In the genomic region with DNA sequence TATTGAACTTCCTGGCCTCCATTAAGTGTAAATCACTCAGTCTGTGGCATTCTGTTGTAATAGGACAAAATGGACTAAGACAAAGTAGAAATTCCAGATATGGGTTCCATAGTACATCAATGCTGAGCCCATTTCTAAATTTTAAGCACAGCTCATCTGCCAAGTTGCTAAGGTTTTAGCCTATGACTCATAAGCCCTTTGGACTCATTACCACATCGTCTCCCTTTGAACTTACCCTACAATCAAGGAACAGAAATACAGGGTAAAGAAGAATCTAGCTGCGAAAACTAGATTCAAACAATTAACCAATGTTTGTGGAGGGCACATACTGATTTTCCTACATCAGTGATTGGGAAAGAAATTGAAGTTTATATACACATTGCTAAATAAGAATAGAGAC, we compare ENCODE assay signal across 25 cellular contexts. TPM values are rescaled to one million over a fixed set of nuclear protein-coding genes. Genes with fewer than 3 reads are reported as not detected.
A peak's percentile ranks its signal among the peaks of the same experiment; 100 is the strongest.
DNase-seq lines count a peak whose midpoint lies in the region; ATAC-seq and TF ChIP-seq lines count a peak whose summit lies in the region.
"Had no signal": no experiment of that assay in that cellular context is flagged by ENCODE, and none has a peak within 500 bp of the region (broad histone marks: within the 10 kb centered on the region; RNA-seq: fewer than 3 reads in every experiment).

No MANE protein-coding gene starts in this region.

- H3K4me1 ChIP-seq in right lobe of liver (no peaks in the 10 kb centered on the region), esophagus muscularis mucosa (peaks cover 0 to 38% (median 23%) of the 10 kb centered on the region in 4 donors)
- H3K4me1 ChIP-seq: ascending aorta had no signal

- no peak overlapping the region for H3K4me3 ChIP-seq in epithelial cell of proximal tubule (ENCODE audit: low read depth, low read length)
- H3K4me3 ChIP-seq in right lobe of liver, result no peak overlapping the region
- no peak overlapping the region for H3K4me3 ChIP-seq in esophagus muscularis mucosa
- H3K4me3 ChIP-seq: ascending aorta had no signal

- intact Hi-C loops in right lobe of liver (cut with DNase I) (no loop called here), esophagus muscularis mucosa (cut with DNase I) (no loop called here)

- TF ChIP-seq POLR2A in right lobe of liver (IDR thresholded peaks at IDR 0.05) (no peak), esophagus muscularis mucosa (IDR thresholded peaks at IDR 0.05; ENCODE audit: low read depth) (no peak)

- H3K9me3 ChIP-seq in right lobe of liver (no peaks in the 10 kb centered on the region), esophagus muscularis mucosa (no peaks in the 10 kb centered on the region)
- H3K9me3 ChIP-seq: ascending aorta had no signal

- H3K27ac ChIP-seq in right lobe of liver, result no peak overlapping the region
- H3K27ac ChIP-seq in esophagus muscularis mucosa (replicated peaks in 1 of 4), result no peak overlapping the region
- H3K27ac ChIP-seq: ascending aorta, KMS-11 had no signal

- DNase-seq in HT-29 (ENCODE audit: low spot score) (peak; percentile 58), SW480 (ENCODE audit: low spot score) (peak; percentile 74), epithelial cell of proximal tubule (ENCODE audit: low read depth) (peak; percentile 19), right lobe of liver (no peak), esophagus muscularis mucosa (ENCODE audit: extremely low spot score) (no peak), activated T-cell treated with anti-CD3 and anti-CD28 coated beads for 4 hours (no peak)
- DNase-seq: activated CD4-positive, alpha-beta T cell treated with anti-CD3 and anti-CD28 coated beads, Interleukin-2, amount 50 U/mL, for 1 hour; activated naive CD4-positive, alpha-beta T cell treated with anti-CD3 and anti-CD28 coated beads for 36 hours; CD4-positive, CD25-positive, alpha-beta regulatory T cell; DMS 273 treated with DMSO at 0.1 percent for 48 hours; GF-D8; H9; left ventricle myocardium superior; NCI-H1105; NCI-H2107; nucleus accumbens; OCI-M1; SHP77 treated with DMSO at 0.1 percent for 48 hours; T-helper 1 cell had no signal

- H3K36me3 ChIP-seq in right lobe of liver (no peaks in the 10 kb centered on the region), esophagus muscularis mucosa (no peaks in the 10 kb centered on the region)
- H3K36me3 ChIP-seq: ascending aorta had no signal

- H3K27me3 ChIP-seq in right lobe of liver (no peaks in the 10 kb centered on the region), esophagus muscularis mucosa (no peaks in the 10 kb centered on the region)
- H3K27me3 ChIP-seq: ascending aorta had no signal

- no peak for TF ChIP-seq EP300 in esophagus muscularis mucosa (IDR thresholded peaks at IDR 0.05)

- WGBS in right lobe of liver (ENCODE audit: insufficient coverage, low coverage, low lambda C conversion rate, missing lambda C conversion rate), result 19% methylated on average over 2 of the region's 2 CpGs
- 61% methylated on average over 2 of the region's 2 CpGs for WGBS in esophagus muscularis mucosa

- no peak for TF ChIP-seq CTCF in epithelial cell of proximal tubule (conservative IDR thresholded peaks at IDR 0.05; ENCODE audit: low read depth, low read length)
- no peak for TF ChIP-seq CTCF in right lobe of liver (IDR thresholded peaks at IDR 0.05)
- no peak for TF ChIP-seq CTCF in esophagus muscularis mucosa (IDR thresholded peaks at IDR 0.05)

- ATAC-seq in right lobe of liver, result peak in 3 of 4 donors; percentile 76 to 96 (median 90)
- no peak for ATAC-seq in HG03565 (IDR thresholded peaks at IDR 0.05; ENCODE audit: unreplicated experiment)
- ATAC-seq in GM18511 (IDR thresholded peaks at IDR 0.05; ENCODE audit: unreplicated experiment), result no peak
- ATAC-seq: left ventricle myocardium superior; stimulated activated memory B cell treated with anti-CD40 and anti-IgM and Interleukin-4, amounts not matched to agents 10 μg/mL and 1 μg/mL and 100 μg/mL, for 72 hours had no signal

RNA-seq across cellular contexts. Expression of gene NAA11, which starts 31.8 kb away (rescaled TPM):
- not detected in 2 replicates for total RNA-seq in HT-29 (2014; rRNA removed; shearing (Covaris generic))
- total RNA-seq in epithelial cell of proximal tubule (not detected in 2 replicates), right lobe of liver (not detected), esophagus muscularis mucosa (not detected)
- total RNA-seq: activated naive CD4-positive, alpha-beta T cell treated with anti-CD3 and anti-CD28 coated beads for 36 hours; ascending aorta; CD4-positive, CD25-positive, alpha-beta regulatory T cell; endothelial cell of umbilical vein; H9; left ventricle myocardium superior had no signal

Comparison
In these comparisons a context has a peak if more than half of its experiments do, and no peak if none do; other contexts are left out.
1. DNase-seq: peak in HT-29 (single experiment), SW480 (single experiment) and epithelial cell of proximal tubule (single experiment); none in right lobe of liver (0 of 3), esophagus muscularis mucosa (single experiment) and activated T-cell treated with anti-CD3 and anti-CD28 coated beads for 4 hours (single experiment).
2. ATAC-seq: peak in right lobe of liver (3 of 4); none in HG03565 (single experiment) and GM18511 (single experiment).